Comparison of ENCODE assay signal across 8 cellular contexts in genomic region chr9:129166962-129167557, GRCh38. TPM values are rescaled to one million over a fixed set of nuclear protein-coding genes. Genes with fewer than 3 reads are reported as not detected.
A peak's percentile ranks its signal among the peaks of the same experiment; 100 is the strongest.
DNase-seq lines count a peak whose midpoint lies in the region; ATAC-seq and TF ChIP-seq lines count a peak whose summit lies in the region.

No MANE protein-coding gene starts in this region.

- H3K4me3 Mint-ChIP-seq in neural progenitor cell = no peak overlapping the region

- peak overlapping the region; percentile 25 for H3K4me2 ChIP-seq in neural progenitor cell

- H3K9me3 Mint-ChIP-seq in neural progenitor cell = peaks cover 3% of the 10 kb centered on the region

- TF ChIP-seq CTCF in VCaP (conservative IDR thresholded peaks at IDR 0.05) (no peak), fibroblast of mammary gland (conservative IDR thresholded peaks at IDR 0.05; ENCODE audit: control insufficient read depth, insufficient read depth, low read depth, low read length) (no peak), neural progenitor cell (IDR thresholded peaks at IDR 0.05) (no peak), GM10248 (IDR thresholded peaks at IDR 0.05; ENCODE audit: control extremely low read depth, extremely low read depth, low read depth, missing control alignments) (no peak)

- peaks cover 2% of the 10 kb centered on the region for H3K36me3 Mint-ChIP-seq in neural progenitor cell

- DNase-seq in DMS53 (lab: John Stamatoyannopoulos, UW) (peak; percentile 97), fibroblast of mammary gland (ENCODE audit: low read depth) (peak; percentile 75), neural progenitor cell (ENCODE audit: low spot score) (no peak), GM10248 (ENCODE audit: extremely low spot score) (no peak)

- H3K27ac ChIP-seq in KOPT-K1 (ENCODE audit: low read depth, low read length, poor library complexity, severe bottlenecking) (peak overlapping the region; percentile 47), VCaP (peak overlapping the region; percentile 93), neural progenitor cell (no peak overlapping the region)

- no peaks in the 10 kb centered on the region for H3K79me2 ChIP-seq in neural progenitor cell (ENCODE audit: low read depth)

- H3K4me1 ChIP-seq in neural progenitor cell = peaks cover 11% of the 10 kb centered on the region

- no peaks in the 10 kb centered on the region for H3K9me3 ChIP-seq in KOPT-K1 (ENCODE audit: insufficient read depth, low read length, poor library complexity, severe bottlenecking)
- no peaks in the 10 kb centered on the region for H3K9me3 ChIP-seq in neural progenitor cell (ENCODE audit: low read depth)

- H3K4me3 ChIP-seq in fibroblast of mammary gland (ENCODE audit: control insufficient read depth, low read depth, low read length) (peak overlapping the region; percentile 27), neural progenitor cell (no peak overlapping the region)

- H2AFZ ChIP-seq in neural progenitor cell (replicated peaks) = no peak overlapping the region

- ATAC-seq in HG03432 (IDR thresholded peaks at IDR 0.05; ENCODE audit: unreplicated experiment) (no peak), GM21381 (IDR thresholded peaks at IDR 0.05; ENCODE audit: unreplicated experiment) (no peak)

- H4K20me1 ChIP-seq in neural progenitor cell (ENCODE audit: low read depth) = no peaks in the 10 kb centered on the region

- H3K27me3 ChIP-seq in neural progenitor cell = no peaks in the 10 kb centered on the region

- H3K36me3 ChIP-seq in KOPT-K1 (ENCODE audit: insufficient read depth, low read length) = no peaks in the 10 kb centered on the region
- no peaks in the 10 kb centered on the region for H3K36me3 ChIP-seq in neural progenitor cell

- POLR2A ChIA-PET in GM10248 (lab: Yijun Ruan, JAX) = interaction anchor here (0.7 to 2.4 kb wide), 2 partner anchors 11 to 21 kb away, joined by 3 to 7 read pairs; partner anchors contain the start of gene IER5L

- no peak overlapping the region for H3K9ac ChIP-seq in neural progenitor cell

- H3K27me3 Mint-ChIP-seq in neural progenitor cell (ENCODE audit: insufficient read depth, low read depth) = peaks cover 3% of the 10 kb centered on the region

- CTCF ChIA-PET in GM10248 (lab: Yijun Ruan, JAX) = interaction anchor here (1.0 to 40.2 kb wide), 6 partner anchors 11 to 457 kb away, joined by 3 to 680 read pairs (median 6); no protein-coding TSS in a partner anchor

- H3F3A ChIP-seq in neural progenitor cell (ENCODE audit: low read depth) = peaks cover 13% of the 10 kb centered on the region

- H3K4me1 Mint-ChIP-seq in neural progenitor cell = peaks cover 45% of the 10 kb centered on the region

- H3K27ac Mint-ChIP-seq in neural progenitor cell = no peak overlapping the region

RNA-seq across cellular contexts. Expression of gene IER5L, which starts 11.0 kb away (rescaled TPM):
- total RNA-seq in neural progenitor cell (ENCODE audit: low replicate concordance) = 12.2 and 32.7 TPM in 2 replicates

RNA-seq across cellular contexts. Expression of gene PTPA, which starts 55.8 kb away (rescaled TPM):
- total RNA-seq in neural progenitor cell (ENCODE audit: low replicate concordance) = 82.4 and 133 TPM in 2 replicates

RNA-seq across cellular contexts. Expression of gene CRAT, which starts 56.5 kb away (rescaled TPM):
- 10.1 and 19.3 TPM in 2 replicates for total RNA-seq in neural progenitor cell (ENCODE audit: low replicate concordance)

Comparison
In these comparisons a context has a peak if more than half of its experiments do, and no peak if none do; other contexts are left out.
1. DNase-seq: peak in DMS53 (single experiment) and fibroblast of mammary gland (single experiment); none in neural progenitor cell (single experiment) and GM10248 (single experiment).